8 cellular contexts compared by ENCODE assay signal in genomic region chr17:64988580-64989395, GRCh38.
DNase-seq lines count a peak whose midpoint lies in the region; FAIRE-seq and TF ChIP-seq lines count a peak whose summit lies in the region.
"Not testable (repeated sequence)": the region's sequence is repeated elsewhere in the genome, so short reads cannot be mapped to it uniquely, and the experiment has no call there.

No MANE protein-coding gene starts in this region.

- not testable (repeated sequence) for H3K79me2 ChIP-seq in endothelial cell of umbilical vein (ENCODE audit: control insufficient read depth, insufficient read depth, low read length)

- peak in 1 of 2 donors; percentile 38 for TF ChIP-seq POLR2A in adrenal gland (IDR thresholded peaks at IDR 0.05)
- TF ChIP-seq POLR2A in endothelial cell of umbilical vein (IDR thresholded peaks at IDR 0.05; ENCODE audit: low read depth, low read length): not testable (repeated sequence)

- H3K36me3 ChIP-seq in KOPT-K1 (ENCODE audit: insufficient read depth, low read length); adrenal gland (replicated peaks in 1 of 2); endothelial cell of umbilical vein (ENCODE audit: control insufficient read depth in 2 of 2, extremely low read depth in 1 of 2, insufficient read depth in 2 of 2, low read length in 2 of 2); right atrium auricular region; neuronal stem cell (replicated peaks in 1 of 2; ENCODE audit: control insufficient read depth in 2 of 2, insufficient read depth in 2 of 2, low read length in 2 of 2): not testable (repeated sequence)

- POLR2A ChIA-PET in endothelial cell of umbilical vein (lab: Charles Lee): not testable (repeated sequence)

- WGBS in adrenal gland, 4 donors: 30 to 53% (median 48%) methylated on average over 6 to 13 of the region's 13 CpGs
- no CpG with 5 or more reads among the region's 13 CpGs for WGBS in neuronal stem cell (ENCODE audit: extremely low coverage in 2 of 2, insufficient read length in 2 of 2, insufficient replicate concordance in 1 of 2), 2 donors

- not testable (repeated sequence) for TF ChIP-seq CTCF in adrenal gland (IDR thresholded peaks at IDR 0.05); endothelial cell of umbilical vein (IDR thresholded peaks at IDR 0.05; ENCODE audit: extremely low read depth in 1 of 2, insufficient read depth in 1 of 2, low read depth in 1 of 2, low read length in 2 of 2); right atrium auricular region (IDR thresholded peaks at IDR 0.05)

- not testable (repeated sequence) for H2BK5ac ChIP-seq in neuronal stem cell (ENCODE audit: low read length)

- not testable (repeated sequence) for BruUV-seq in endothelial cell of umbilical vein (replicated peaks; lab: Mats Ljungman, UMichigan)

- not testable (repeated sequence) for H3K9ac ChIP-seq in endothelial cell of umbilical vein (replicated peaks; ENCODE audit: extremely low read depth, insufficient read depth, low read length); neuronal stem cell (ENCODE audit: low read depth, low read length, poor library complexity)

- peak overlapping the region; percentile 35 for H3K27ac ChIP-seq in KOPT-K1 (ENCODE audit: low read depth, low read length, poor library complexity, severe bottlenecking)
- peak overlapping the region; percentile 64 to 97 (median 87) for H3K27ac ChIP-seq in adrenal gland
- not testable (repeated sequence) for H3K27ac ChIP-seq in endothelial cell of umbilical vein (ENCODE audit: insufficient read depth, low read depth, low read length); neuronal stem cell (replicated peaks; ENCODE audit: low read length)
- H3K27ac ChIP-seq in right atrium auricular region: peak overlapping the region; percentile 83 to 89

- not testable (repeated sequence) for H3K18ac ChIP-seq in neuronal stem cell (ENCODE audit: low read length)

- DNase-seq in COLO668 (lab: John Stamatoyannopoulos, UW; ENCODE audit: unreplicated experiment) (peak; percentile 0), RCC 7860 (ENCODE audit: low spot score) (peak; percentile 51), adrenal gland (peak; percentile 61 to 88 (median 71)), superior temporal gyrus (ENCODE audit: extremely low spot score) (peak; percentile 80)
- DNase-seq in endothelial cell of umbilical vein (ENCODE audit: low read depth, low spot score); right atrium auricular region (ENCODE audit: low spot score); neuronal stem cell (ENCODE audit: low spot score): not testable (repeated sequence)

- CTCF ChIA-PET in endothelial cell of umbilical vein (lab: Charles Lee): not testable (repeated sequence)

- not testable (repeated sequence) for H3K9me1 ChIP-seq in endothelial cell of umbilical vein (replicated peaks; ENCODE audit: control insufficient read depth, extremely low read depth, insufficient read depth, low read length)

- not testable (repeated sequence) for H3K4ac ChIP-seq in neuronal stem cell (ENCODE audit: low read length)

- not testable (repeated sequence) for H4K91ac ChIP-seq in neuronal stem cell (ENCODE audit: low read depth, low read length, poor library complexity)

- intact Hi-C loops in adrenal gland (cut with DNase I); endothelial cell of umbilical vein (cut with micrococcal nuclease): not testable (repeated sequence)

- not testable (repeated sequence) for H2AK5ac ChIP-seq in neuronal stem cell (ENCODE audit: low read depth, low read length)

- H2BK12ac ChIP-seq in neuronal stem cell (ENCODE audit: low read length): peak overlapping the region; percentile 22

- H4K8ac ChIP-seq in neuronal stem cell (ENCODE audit: low read depth, low read length): not testable (repeated sequence)

- H3K4me1 ChIP-seq in adrenal gland (replicated peaks in 1 of 2) (peaks cover 40 to 57% of the 10 kb centered on the region in 2 donors), right atrium auricular region (peaks cover 0 to 17% of the 10 kb centered on the region in 2 donors)
- H3K4me1 ChIP-seq in endothelial cell of umbilical vein (ENCODE audit: control insufficient read depth, extremely low read depth, insufficient read depth, low read length); neuronal stem cell (ENCODE audit: control insufficient read depth in 2 of 2, insufficient read depth in 1 of 2, low read depth in 1 of 2, low read length in 2 of 2): not testable (repeated sequence)

- H2AFZ ChIP-seq in endothelial cell of umbilical vein (ENCODE audit: low read depth, low read length): not testable (repeated sequence)
- peak overlapping the region; percentile 19 for H2AFZ ChIP-seq in neuronal stem cell (ENCODE audit: low read length)

- not testable (repeated sequence) for H3K4me3 ChIP-seq in adrenal gland; endothelial cell of umbilical vein (replicated peaks in 1 of 3; ENCODE audit: insufficient read depth in 1 of 3, low read depth in 1 of 3, low read length in 3 of 3); right atrium auricular region; neuronal stem cell (ENCODE audit: low read length in 2 of 2)

- not testable (repeated sequence) for H4K20me1 ChIP-seq in endothelial cell of umbilical vein (replicated peaks; ENCODE audit: control insufficient read depth, extremely low read depth, insufficient read depth, low read length)

- dilution Hi-C loops in endothelial cell of umbilical vein (cut with MboI; ENCODE audit: extremely low pct_ligation_motif_present, low sequenced_read_pairs): not testable (repeated sequence)

- not testable (repeated sequence) for H3K27me3 ChIP-seq in adrenal gland; endothelial cell of umbilical vein (ENCODE audit: control insufficient read depth in 2 of 2, insufficient read depth in 2 of 2, low read length in 2 of 2); right atrium auricular region; neuronal stem cell (ENCODE audit: control insufficient read depth in 3 of 3, insufficient read depth in 3 of 3, low read depth in 1 of 3, low read length in 3 of 3)

- FAIRE-seq in RCC 7860 (lab: Jason Lieb, UNC) (peak; percentile 63), endothelial cell of umbilical vein (lab: Jason Lieb, UNC) (peak; percentile 35)

- H3K14ac ChIP-seq in neuronal stem cell (ENCODE audit: low read length): not testable (repeated sequence)

- not testable (repeated sequence) for H3K23ac ChIP-seq in neuronal stem cell (ENCODE audit: low read depth, low read length, poor library complexity)

- not testable (repeated sequence) for H2BK15ac ChIP-seq in neuronal stem cell (ENCODE audit: low read length)

- H3K79me1 ChIP-seq in neuronal stem cell (ENCODE audit: low read depth, low read length): not testable (repeated sequence)

- H3K9me3 ChIP-seq in KOPT-K1 (ENCODE audit: insufficient read depth, low read length, poor library complexity, severe bottlenecking); adrenal gland (replicated peaks in 1 of 3); endothelial cell of umbilical vein (replicated peaks; ENCODE audit: control insufficient read depth, insufficient read depth, low read length); right atrium auricular region; neuronal stem cell (replicated peaks in 1 of 2; ENCODE audit: control insufficient read depth in 2 of 2, insufficient read depth in 1 of 2, low read depth in 1 of 2, low read length in 2 of 2): not testable (repeated sequence)

- not testable (repeated sequence) for H2BK120ac ChIP-seq in neuronal stem cell (ENCODE audit: low read depth, low read length)

- H3K4me2 ChIP-seq in endothelial cell of umbilical vein (ENCODE audit: insufficient read depth, low read length); neuronal stem cell (ENCODE audit: insufficient read depth, low read length, poor library complexity, severe bottlenecking): not testable (repeated sequence)
